In genomic region chr22:19730662-19731360, GRCh38 we compare ENCODE assay signal across 7 cellular contexts. TPM values are rescaled to one million over a fixed set of nuclear protein-coding genes. Genes with fewer than 3 reads are reported as not detected.
DNase-seq lines count a peak whose midpoint lies in the region; ATAC-seq and TF ChIP-seq lines count a peak whose summit lies in the region.

No MANE protein-coding gene starts in this region.

- DNase-seq in GM13977 (ENCODE audit: low spot score) (peak; percentile 92), NCI-H1092 (lab: John Stamatoyannopoulos, UW) (peak; percentile 69), T-helper 2 cell (peak; percentile 61 to 78 (median 76)), amygdala (lab: John Stamatoyannopoulos, UW) (peak in 54 of 56 donors; percentile 8 to 85 (median 59)), right cardiac atrium (peak; percentile 89 to 96 (median 94)), uterus (peak; percentile 81 to 87)

- intact Hi-C loops in right cardiac atrium (cut with DNase I), result loop anchor here (2.0 kb wide), 1 partner anchor 180 kb away; no protein-coding TSS in a partner anchor
- intact Hi-C loops in uterus (cut with DNase I; ENCODE audit: low total_unique reads), result loop anchor here (2.0 kb wide), 1 partner anchor 180 kb away; no protein-coding TSS in a partner anchor

- no peaks in the 10 kb centered on the region for H3K9me3 ChIP-seq in right cardiac atrium (ENCODE audit: control insufficient read depth, low read length)
- H3K9me3 ChIP-seq in uterus, result no peaks in the 10 kb centered on the region

- H3K36me3 ChIP-seq in rectal smooth muscle tissue (ENCODE audit: control insufficient read depth, insufficient read depth, low read length), result no peaks in the 10 kb centered on the region
- no peaks in the 10 kb centered on the region for H3K36me3 ChIP-seq in uterus

- WGBS in right cardiac atrium, result 4% methylated on average over 48 of the region's 48 CpGs

- in situ Hi-C loops in GM13977 (cut with MboI; ENCODE audit: low pct_unique_long_range_greater_than_20kb, low sequenced_read_pairs, unreplicated experiment), result no loop called here

- H3K27ac ChIP-seq in right cardiac atrium (ENCODE audit: low read length) (no peak overlapping the region), rectal smooth muscle tissue (ENCODE audit: low read depth, low read length) (no peak overlapping the region), uterus (no peak overlapping the region)

- no peaks in the 10 kb centered on the region for H3K4me1 ChIP-seq in right cardiac atrium (ENCODE audit: control insufficient read depth, insufficient read depth, low read length)
- H3K4me1 ChIP-seq in rectal smooth muscle tissue (ENCODE audit: control insufficient read depth, insufficient read depth, low read length), result no peaks in the 10 kb centered on the region
- H3K4me1 ChIP-seq in uterus, result no peaks in the 10 kb centered on the region

- H3K27me3 ChIP-seq in right cardiac atrium (ENCODE audit: control insufficient read depth, insufficient read depth), result no peaks in the 10 kb centered on the region
- H3K27me3 ChIP-seq in rectal smooth muscle tissue (ENCODE audit: control insufficient read depth, insufficient read depth, low read length), result no peaks in the 10 kb centered on the region
- no peaks in the 10 kb centered on the region for H3K27me3 ChIP-seq in uterus

- peak in 1 of 2 donors; percentile 36 for TF ChIP-seq POLR2A in uterus (IDR thresholded peaks at IDR 0.05)

- ATAC-seq in right cardiac atrium, result peak; percentile 86 to 91

- H3K4me3 ChIP-seq in right cardiac atrium (ENCODE audit: low read length) (no peak overlapping the region), rectal smooth muscle tissue (ENCODE audit: low read length) (peak overlapping the region; percentile 45), uterus (peak overlapping the region in 1 of 2 donors; percentile 21)

- TF ChIP-seq CTCF in GM13977 (IDR thresholded peaks at IDR 0.05; ENCODE audit: extremely low read depth, insufficient read depth, missing control alignments) (peak; percentile 99), uterus (IDR thresholded peaks at IDR 0.05) (peak; percentile 93 to 99 (median 96))

- no peak overlapping the region for H3K9ac ChIP-seq in rectal smooth muscle tissue (ENCODE audit: low read length)

RNA-seq across cellular contexts. Expression of gene GP1BB, which starts 7.5 kb away (rescaled TPM):
- 1 to 10 TPM in 1 of 4 donors, not detected in 3; 9.0 TPM for total RNA-seq in right cardiac atrium
- 29.5 TPM for polyA plus RNA-seq in right cardiac atrium
- total RNA-seq in uterus, result 1 to 10 TPM in 2 of 4 donors, under 1 TPM in 1, not detected in 1; 0.76 to 7.4 (median 6.4) TPM

RNA-seq across cellular contexts. Expression of gene SEPTIN5, which starts 16.5 kb away (rescaled TPM):
- total RNA-seq in right cardiac atrium (100 to 1,000 TPM; 143 to 264 (median 199) TPM), uterus (10 to 100 TPM in 3 of 4 donors, 1 to 10 TPM in 1; 9.4 to 67.6 (median 25.3) TPM)
- 243 TPM for polyA plus RNA-seq in right cardiac atrium

RNA-seq across cellular contexts. Expression of gene TBX1, which starts 29.8 kb away (rescaled TPM):
- total RNA-seq in right cardiac atrium, result 1 to 10 TPM in 1 of 4 donors, under 1 TPM in 3; 0.19 to 1.4 (median 0.78) TPM
- polyA plus RNA-seq in right cardiac atrium, result 0.88 TPM
- total RNA-seq in uterus, result 10 to 100 TPM in 2 of 4 donors, 1 to 10 TPM in 2; 1.0 to 23.2 (median 5.8) TPM
